ENCODE assay signal across 2 cellular contexts in the genomic region with DNA sequence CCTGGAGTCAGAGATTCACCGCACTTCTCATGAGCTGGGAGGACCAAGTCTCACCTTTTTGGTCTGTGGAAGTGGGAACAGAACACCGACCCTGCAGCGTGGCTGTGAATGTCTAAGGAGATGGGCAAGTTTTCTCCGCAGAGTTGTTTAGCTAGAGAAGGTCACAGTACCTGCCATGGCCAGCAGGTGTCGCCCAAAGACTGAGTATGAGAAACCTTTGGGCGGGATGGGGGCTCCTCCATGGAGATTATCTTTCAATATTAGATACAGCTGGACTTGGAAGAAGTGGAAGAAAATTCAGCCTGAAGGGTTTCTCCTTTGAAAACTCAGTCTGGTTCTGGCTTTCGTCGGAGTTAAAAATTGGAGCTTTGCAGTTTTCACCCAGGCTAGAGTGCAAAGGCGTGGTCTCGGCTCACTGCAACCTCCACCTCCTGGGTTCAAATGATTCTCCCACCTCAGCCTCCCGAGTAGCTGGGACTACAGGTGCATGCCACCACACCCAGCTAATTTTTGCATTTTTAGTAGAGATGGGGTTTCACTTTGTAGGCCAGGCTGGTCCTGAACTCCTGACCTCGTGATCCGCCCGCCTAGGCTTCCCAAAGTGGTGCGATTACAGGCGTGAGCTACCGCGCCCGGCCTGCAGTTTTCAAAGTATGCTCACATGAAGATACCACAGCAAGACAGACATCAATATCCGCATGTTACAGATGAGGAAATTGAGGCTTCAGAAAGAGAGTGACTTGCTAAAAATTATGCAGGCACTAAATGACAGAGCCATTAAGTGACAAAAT.
TF ChIP-seq lines count a peak whose summit lies in the region.

No MANE protein-coding gene starts in this region.

TF ChIP-seq in IMR-90, 13 proteins besides CTCF, POLR2A, EP300 and RAD21:
- TF ChIP-seq BHLHE40 (IDR thresholded peaks at IDR 0.05; ENCODE audit: low read depth, low read length) (no peak), MXI1 (IDR thresholded peaks at IDR 0.05; ENCODE audit: borderline replicate concordance, low read depth, low read length) (no peak), CEBPB (IDR thresholded peaks at IDR 0.05; ENCODE audit: low read depth, low read length) (no peak), NFE2L2 (IDR thresholded peaks at IDR 0.05; ENCODE audit: low read depth, low read length) (no peak), SMC3 (IDR thresholded peaks at IDR 0.05; ENCODE audit: low read depth, low read length) (peak; percentile 73), RFX5 (IDR thresholded peaks at IDR 0.05; ENCODE audit: low read depth, low read length) (no peak), MAZ (IDR thresholded peaks at IDR 0.05; ENCODE audit: borderline replicate concordance, low read depth, low read length) (peak; percentile 70)

TF ChIP-seq in SK-N-SH, 30 proteins besides CTCF, POLR2A, EP300 and RAD21:
- TF ChIP-seq POLR2AphosphoS5 (IDR thresholded peaks at IDR 0.05; ENCODE audit: low read depth, low read length) = no peak
- no peak for TF ChIP-seq RXRA (IDR thresholded peaks at IDR 0.05; ENCODE audit: borderline replicate concordance, low read depth)
- TF ChIP-seq, protein P1, sequence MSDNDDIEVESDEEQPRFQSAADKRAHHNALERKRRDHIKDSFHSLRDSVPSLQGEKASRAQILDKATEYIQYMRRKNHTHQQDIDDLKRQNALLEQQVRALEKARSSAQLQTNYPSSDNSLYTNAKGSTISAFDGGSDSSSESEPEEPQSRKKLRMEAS (IDR thresholded peaks at IDR 0.05; ENCODE audit: low read depth) = no peak
- no peak for TF ChIP-seq NFIC (IDR thresholded peaks at IDR 0.05; ENCODE audit: borderline replicate concordance)
- TF ChIP-seq ELF1 (IDR thresholded peaks at IDR 0.05) = no peak
- TF ChIP-seq, protein P2, sequence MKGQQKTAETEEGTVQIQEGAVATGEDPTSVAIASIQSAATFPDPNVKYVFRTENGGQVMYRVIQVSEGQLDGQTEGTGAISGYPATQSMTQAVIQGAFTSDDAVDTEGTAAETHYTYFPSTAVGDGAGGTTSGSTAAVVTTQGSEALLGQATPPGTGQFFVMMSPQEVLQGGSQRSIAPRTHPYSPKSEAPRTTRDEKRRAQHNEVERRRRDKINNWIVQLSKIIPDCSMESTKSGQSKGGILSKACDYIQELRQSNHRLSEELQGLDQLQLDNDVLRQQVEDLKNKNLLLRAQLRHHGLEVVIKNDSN (IDR thresholded peaks at IDR 0.05; ENCODE audit: borderline replicate concordance, low read depth) = no peak
- TF ChIP-seq GATA2 (CRISPR knock-in tag; IDR thresholded peaks at IDR 0.05) = 0 out of 2 replicates have a peak, but pooled peaks have one; percentile 9
- TF ChIP-seq TCF12 (IDR thresholded peaks at IDR 0.05) = no peak
- TF ChIP-seq TEAD4 (IDR thresholded peaks at IDR 0.05; ENCODE audit: borderline replicate concordance, insufficient read depth) = no peak
- TF ChIP-seq NRF1 (IDR thresholded peaks at IDR 0.05; ENCODE audit: low read depth, low read length) = no peak
- TF ChIP-seq, protein P3, sequence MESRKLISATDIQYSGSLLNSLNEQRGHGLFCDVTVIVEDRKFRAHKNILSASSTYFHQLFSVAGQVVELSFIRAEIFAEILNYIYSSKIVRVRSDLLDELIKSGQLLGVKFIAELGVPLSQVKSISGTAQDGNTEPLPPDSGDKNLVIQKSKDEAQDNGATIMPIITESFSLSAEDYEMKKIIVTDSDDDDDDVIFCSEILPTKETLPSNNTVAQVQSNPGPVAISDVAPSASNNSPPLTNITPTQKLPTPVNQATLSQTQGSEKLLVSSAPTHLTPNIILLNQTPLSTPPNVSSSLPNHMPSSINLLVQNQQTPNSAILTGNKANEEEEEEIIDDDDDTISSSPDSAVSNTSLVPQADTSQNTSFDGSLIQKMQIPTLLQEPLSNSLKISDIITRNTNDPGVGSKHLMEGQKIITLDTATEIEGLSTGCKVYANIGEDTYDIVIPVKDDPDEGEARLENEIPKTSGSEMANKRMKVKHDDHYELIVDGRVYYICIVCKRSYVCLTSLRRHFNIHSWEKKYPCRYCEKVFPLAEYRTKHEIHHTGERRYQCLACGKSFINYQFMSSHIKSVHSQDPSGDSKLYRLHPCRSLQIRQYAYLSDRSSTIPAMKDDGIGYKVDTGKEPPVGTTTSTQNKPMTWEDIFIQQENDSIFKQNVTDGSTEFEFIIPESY (IDR thresholded peaks at IDR 0.05; ENCODE audit: borderline replicate concordance, low read depth) = no peak
- no peak for TF ChIP-seq EZH2phosphoT487 (IDR thresholded peaks at IDR 0.05; ENCODE audit: borderline replicate concordance, low read depth)
- TF ChIP-seq, protein P4, sequence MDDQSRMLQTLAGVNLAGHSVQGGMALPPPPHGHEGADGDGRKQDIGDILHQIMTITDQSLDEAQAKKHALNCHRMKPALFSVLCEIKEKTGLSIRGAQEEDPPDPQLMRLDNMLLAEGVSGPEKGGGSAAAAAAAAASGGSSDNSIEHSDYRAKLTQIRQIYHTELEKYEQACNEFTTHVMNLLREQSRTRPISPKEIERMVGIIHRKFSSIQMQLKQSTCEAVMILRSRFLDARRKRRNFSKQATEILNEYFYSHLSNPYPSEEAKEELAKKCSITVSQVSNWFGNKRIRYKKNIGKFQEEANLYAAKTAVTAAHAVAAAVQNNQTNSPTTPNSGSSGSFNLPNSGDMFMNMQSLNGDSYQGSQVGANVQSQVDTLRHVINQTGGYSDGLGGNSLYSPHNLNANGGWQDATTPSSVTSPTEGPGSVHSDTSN (IDR thresholded peaks at IDR 0.05) = no peak
- TF ChIP-seq SMC3 (IDR thresholded peaks at IDR 0.05; ENCODE audit: low read depth, low read length) = peak; percentile 78
- no peak for TF ChIP-seq YY1 (IDR thresholded peaks at IDR 0.05; ENCODE audit: low read depth)
- TF ChIP-seq MEF2A (IDR thresholded peaks at IDR 0.05; ENCODE audit: borderline replicate concordance, low read depth) = no peak
